Comparison of ENCODE assay signal across 8 cellular contexts in the genomic region with DNA sequence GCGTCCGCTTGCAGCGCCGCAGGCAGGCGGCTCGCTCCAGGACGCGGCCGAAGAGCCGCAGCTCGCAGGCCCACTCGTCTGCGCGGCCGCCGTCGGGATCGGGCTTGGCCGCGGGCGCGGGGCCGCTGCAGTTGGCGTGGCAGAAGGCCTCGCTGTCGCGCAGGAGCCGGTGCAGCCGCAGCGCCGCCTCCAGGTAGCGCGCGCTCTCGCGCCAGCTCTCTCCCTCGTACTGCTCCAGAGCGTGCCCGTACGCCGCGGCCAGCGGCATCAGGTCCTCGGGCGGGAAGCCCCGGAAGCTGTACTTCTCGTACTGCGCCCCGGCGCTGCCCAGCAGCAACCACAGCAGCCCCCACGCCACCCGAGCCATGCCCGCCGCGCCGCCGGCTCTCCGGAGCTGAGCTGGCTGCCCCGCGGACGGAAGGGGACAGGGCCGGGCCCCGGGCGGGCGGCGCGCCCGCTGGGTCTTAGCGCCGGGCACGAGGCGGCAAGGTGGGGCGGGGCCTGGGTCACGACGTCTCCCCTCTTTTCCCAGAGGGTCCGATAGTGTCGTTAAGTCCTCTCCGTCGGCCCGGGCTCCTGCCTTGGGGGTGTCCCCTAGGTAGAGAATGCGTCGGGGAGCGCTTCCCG. TPM values are rescaled to one million over a fixed set of nuclear protein-coding genes. Genes with fewer than 3 reads are reported as not detected.
DNase-seq lines count a peak whose midpoint lies in the region; ATAC-seq and TF ChIP-seq lines count a peak whose summit lies in the region.

A gene with protein sequence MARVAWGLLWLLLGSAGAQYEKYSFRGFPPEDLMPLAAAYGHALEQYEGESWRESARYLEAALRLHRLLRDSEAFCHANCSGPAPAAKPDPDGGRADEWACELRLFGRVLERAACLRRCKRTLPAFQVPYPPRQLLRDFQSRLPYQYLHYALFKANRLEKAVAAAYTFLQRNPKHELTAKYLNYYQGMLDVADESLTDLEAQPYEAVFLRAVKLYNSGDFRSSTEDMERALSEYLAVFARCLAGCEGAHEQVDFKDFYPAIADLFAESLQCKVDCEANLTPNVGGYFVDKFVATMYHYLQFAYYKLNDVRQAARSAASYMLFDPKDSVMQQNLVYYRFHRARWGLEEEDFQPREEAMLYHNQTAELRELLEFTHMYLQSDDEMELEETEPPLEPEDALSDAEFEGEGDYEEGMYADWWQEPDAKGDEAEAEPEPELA (minus strand): TSS at position 401 of the 627 bp plus-strand sequence. CDS start 34 bp downstream, at position 367.

- no peak for TF ChIP-seq POLR2A in testis (IDR thresholded peaks at IDR 0.05)

- peaks cover 2% of the 10 kb centered on the region for H3K36me3 Mint-ChIP-seq in activated naive CD8-positive, alpha-beta T cell treated with anti-CD3 and anti-CD28 coated beads for 36 hours
- peaks cover 11% of the 10 kb centered on the region for H3K36me3 Mint-ChIP-seq in osteocyte (ENCODE audit: unreplicated experiment)

- peaks cover 11% of the 10 kb centered on the region for H3K79me2 ChIP-seq in Loucy (ENCODE audit: insufficient read depth, low read length)

- H3K36me3 ChIP-seq in BLaER1 treated with 17β-estradiol and CSF1 and Interleukin-3, amounts not matched to agents 10 nM and 100 nM = 0 out of 22 replicates have a peak, but pooled peaks cover 0 to 7% (median 0%) of the 10 kb centered on the region in 11 experiments
- no peaks in the 10 kb centered on the region for H3K36me3 ChIP-seq in Loucy (ENCODE audit: insufficient read depth, low read length)
- H3K36me3 ChIP-seq in testis (ENCODE audit: low read depth, missing control alignments) = no peaks in the 10 kb centered on the region

- peaks cover 7% of the 10 kb centered on the region for H3K27me3 Mint-ChIP-seq in activated naive CD8-positive, alpha-beta T cell treated with anti-CD3 and anti-CD28 coated beads for 36 hours
- H3K27me3 Mint-ChIP-seq in osteocyte (ENCODE audit: unreplicated experiment) = no peaks in the 10 kb centered on the region

- H3K4me1 ChIP-seq in BLaER1 treated with 17β-estradiol and CSF1 and Interleukin-3, amounts not matched to agents 10 nM and 100 nM = peaks cover 20 to 49% (median 42%) of the 10 kb centered on the region in 10 experiments
- H3K4me1 ChIP-seq in Loucy (ENCODE audit: insufficient read depth, low read length, poor library complexity, severe bottlenecking) (peaks cover 32% of the 10 kb centered on the region), testis (peaks cover 17% of the 10 kb centered on the region)

- peak within 1 kb of the TSS; percentile 82 for H3K4me3 Mint-ChIP-seq in activated naive CD8-positive, alpha-beta T cell treated with anti-CD3 and anti-CD28 coated beads for 36 hours
- peak within 1 kb of the TSS; percentile 99 for H3K4me3 Mint-ChIP-seq in osteocyte (ENCODE audit: unreplicated experiment)

- peaks cover 23% of the 10 kb centered on the region for H3K4me1 Mint-ChIP-seq in activated naive CD8-positive, alpha-beta T cell treated with anti-CD3 and anti-CD28 coated beads for 36 hours
- H3K4me1 Mint-ChIP-seq in osteocyte (ENCODE audit: unreplicated experiment) = peaks cover 36% of the 10 kb centered on the region

- H3K4me2 ChIP-seq in BLaER1 treated with 17β-estradiol and CSF1 and Interleukin-3, amounts not matched to agents 10 nM and 100 nM = peak within 1 kb of the TSS; percentile 93 to 100 (median 97)
- peak within 1 kb of the TSS; percentile 99 for H3K4me2 ChIP-seq in Loucy (ENCODE audit: low read depth, low read length, poor library complexity, severe bottlenecking)

- TF ChIP-seq CTCF in Loucy (conservative IDR thresholded peaks at IDR 0.05; ENCODE audit: low read length) = peak; percentile 63
- peak; percentile 80 for TF ChIP-seq CTCF in osteocyte (IDR thresholded peaks at IDR 0.05)
- peak; percentile 58 to 66 (median 62) for TF ChIP-seq CTCF in testis (IDR thresholded peaks at IDR 0.05)

- DNase-seq in SKM-1 treated with dmso at 0.1 percent for 144 hours (lab: John Stamatoyannopoulos, UW; ENCODE audit: unreplicated experiment) (peak; percentile 77), head of caudate nucleus (peak; percentile 52 to 90 (median 81)), osteocyte (ENCODE audit: extremely low spot score, unreplicated experiment) (peak; percentile 94), testis (peak; percentile 88)
- peak; percentile 76 for DNase-seq in activated naive CD8-positive, alpha-beta T cell treated with anti-CD3 and anti-CD28 coated beads for 36 hours

- peak within 1 kb of the TSS; percentile 6 to 77 (median 67); a peak in 19 of 22 replicates for H3K27ac ChIP-seq in BLaER1 treated with 17β-estradiol and CSF1 and Interleukin-3, amounts not matched to agents 10 nM and 100 nM
- H3K27ac ChIP-seq in testis = peak within 1 kb of the TSS; percentile 24 to 67

- peak within 1 kb of the TSS; percentile 63 to 83 (median 71) for H3K4me3 ChIP-seq in BLaER1 treated with 17β-estradiol and CSF1 and Interleukin-3, amounts not matched to agents 10 nM and 100 nM
- H3K4me3 ChIP-seq in Loucy (ENCODE audit: low read length, poor library complexity, severe bottlenecking) = peak within 1 kb of the TSS; percentile 83
- peak within 1 kb of the TSS; percentile 74 to 77 for H3K4me3 ChIP-seq in testis

- peak; percentile 77 for ATAC-seq in GM21381 (IDR thresholded peaks at IDR 0.05; ENCODE audit: unreplicated experiment)

- peaks cover 0 to 6% (median 0%) of the 10 kb centered on the region in 11 experiments; a peak in 5 of 22 replicates for H3K27me3 ChIP-seq in BLaER1 treated with 17β-estradiol and CSF1 and Interleukin-3, amounts not matched to agents 10 nM and 100 nM
- H3K27me3 ChIP-seq in Loucy (ENCODE audit: insufficient read depth, low read length, poor library complexity, severe bottlenecking) (no peaks in the 10 kb centered on the region), testis (no peaks in the 10 kb centered on the region)

- peak within 1 kb of the TSS; percentile 96 for H2AFZ ChIP-seq in Loucy (ENCODE audit: low read length)

- H3K9me2 ChIP-seq in Loucy (replicated peaks; ENCODE audit: low read depth, low read length) = no peaks in the 10 kb centered on the region

- peak within 1 kb of the TSS; percentile 67 to 84 (median 79) for H3K9ac ChIP-seq in BLaER1 treated with 17β-estradiol and CSF1 and Interleukin-3, amounts not matched to agents 10 nM and 100 nM
- H3K9ac ChIP-seq in Loucy (ENCODE audit: low read depth, low read length, poor library complexity, severe bottlenecking) = peak within 1 kb of the TSS; percentile 75

- peaks cover 0 to 16% (median 0%) of the 10 kb centered on the region in 11 experiments; a peak in 6 of 22 replicates for H4K20me1 ChIP-seq in BLaER1 treated with 17β-estradiol and CSF1 and Interleukin-3, amounts not matched to agents 10 nM and 100 nM
- no peaks in the 10 kb centered on the region for H4K20me1 ChIP-seq in Loucy (ENCODE audit: insufficient read depth, low read length, poor library complexity, severe bottlenecking)

- no peaks in the 10 kb centered on the region for H3K9me3 ChIP-seq in BLaER1 treated with 17β-estradiol and CSF1 and Interleukin-3, amounts not matched to agents 10 nM and 100 nM (replicated peaks in 1 of 11)
- H3K9me3 ChIP-seq in Loucy (ENCODE audit: insufficient read depth, low read depth, low read length) = no peaks in the 10 kb centered on the region
- no peaks in the 10 kb centered on the region for H3K9me3 ChIP-seq in testis

- intact Hi-C loops in head of caudate nucleus (cut with DNase I) = no loop called here
- intact Hi-C loops in testis (cut with DNase I; ENCODE audit: low total_unique reads) = no loop called here

- no peak within 1 kb of the TSS for H3K27ac Mint-ChIP-seq in activated naive CD8-positive, alpha-beta T cell treated with anti-CD3 and anti-CD28 coated beads for 36 hours
- H3K27ac Mint-ChIP-seq in osteocyte (ENCODE audit: unreplicated experiment) = peak within 1 kb of the TSS; percentile 88

- no peaks in the 10 kb centered on the region for H3K9me3 Mint-ChIP-seq in activated naive CD8-positive, alpha-beta T cell treated with anti-CD3 and anti-CD28 coated beads for 36 hours
- no peaks in the 10 kb centered on the region for H3K9me3 Mint-ChIP-seq in osteocyte (ENCODE audit: unreplicated experiment)

- 0% methylated on average over 6 to 69 of the region's 84 CpGs for WGBS in testis, 2 donors

- H3F3A ChIP-seq in Loucy (ENCODE audit: low read depth) = no peaks in the 10 kb centered on the region

RNA-seq across cellular contexts. Expression of the gene that starts here (rescaled TPM):
- 1 to 10 TPM; 1.5 to 1.8 TPM for total RNA-seq in activated naive CD8-positive, alpha-beta T cell treated with anti-CD3 and anti-CD28 coated beads for 36 hours
- total RNA-seq in osteocyte = 67.8 and 72.8 TPM in 2 replicates
- total RNA-seq in testis = 10 to 100 TPM in 1 of 2 donors, 1 to 10 TPM in 1; 9.9 to 13.9 TPM
- polyA plus RNA-seq in testis (ENCODE audit: insufficient read depth, low read depth, low replicate concordance) = 6.9 TPM

Comparison
In these comparisons a context has a peak if more than half of its experiments do, and no peak if none do; other contexts are left out.
1. Peak in every context shown above with its lines: DNase-seq, ATAC-seq, H3K4me3 ChIP-seq and H3K27ac ChIP-seq.